In the genomic region with DNA sequence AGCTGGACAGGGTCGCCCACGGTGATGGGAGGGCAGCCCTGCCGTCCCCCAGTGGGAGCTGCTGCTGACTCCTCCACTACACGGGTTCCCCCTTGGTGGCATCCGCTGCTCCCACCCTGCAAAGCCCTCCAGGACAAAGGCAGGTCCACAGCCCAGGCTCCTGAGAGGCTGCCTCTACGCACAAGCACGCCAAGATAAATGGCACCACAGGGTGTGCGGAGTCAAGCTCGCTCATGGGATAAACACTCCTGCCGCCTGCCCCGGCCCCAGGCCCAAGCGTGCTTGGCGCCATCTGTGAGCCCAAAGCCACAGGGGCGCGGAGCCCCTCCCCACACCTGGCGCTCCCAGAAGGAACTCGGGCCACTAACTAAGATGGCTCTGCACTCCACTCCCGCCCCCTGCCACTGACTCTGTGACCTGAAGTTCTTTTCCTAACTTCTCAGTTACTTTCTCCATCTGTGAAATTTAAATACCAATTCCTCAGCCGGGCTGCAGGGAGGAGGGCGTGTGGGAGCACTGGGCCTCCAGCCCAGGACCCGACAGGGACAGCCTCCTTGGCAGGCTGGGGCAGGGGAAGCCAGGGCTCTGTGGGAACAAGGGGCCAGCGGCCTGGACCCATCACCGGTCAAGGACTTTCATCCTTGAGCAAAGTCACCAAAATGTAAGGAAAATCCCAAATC, we compare ENCODE assay signal across 8 cellular contexts. TPM values are rescaled to one million over a fixed set of nuclear protein-coding genes. Genes with fewer than 3 reads are reported as not detected.
DNase-seq lines count a peak whose midpoint lies in the region; ATAC-seq, FAIRE-seq and TF ChIP-seq lines count a peak whose summit lies in the region.

No MANE protein-coding gene starts in this region.

- no peak for FAIRE-seq in K562 (lab: Jason Lieb, UNC)

- no peaks in the 10 kb centered on the region for H3K27me3 ChIP-seq in K562 (ENCODE audit: control insufficient read depth in 2 of 2, insufficient read depth in 2 of 2, low read length in 2 of 2)
- no peaks in the 10 kb centered on the region for H3K27me3 ChIP-seq in transverse colon

- peaks cover 42% of the 10 kb centered on the region for H3K36me3 Mint-ChIP-seq in activated CD4-positive, alpha-beta T cell treated with anti-CD3 and anti-CD28 coated beads, Interleukin-2, amount 10 ng/mL, durations not matched to agents 24 days and 14 days (ENCODE audit: low read depth)
- peaks cover 18% of the 10 kb centered on the region for H3K36me3 Mint-ChIP-seq in memory B cell

- no TSS peak for BruUV-seq in K562 (replicated peaks; lab: Mats Ljungman, UMichigan)

- peak overlapping the region; percentile 76 for H3K4me3 Mint-ChIP-seq in activated CD4-positive, alpha-beta T cell treated with anti-CD3 and anti-CD28 coated beads, Interleukin-2, amount 10 ng/mL, durations not matched to agents 24 days and 14 days
- H3K4me3 Mint-ChIP-seq in memory B cell = peak overlapping the region; percentile 63

- CTCF ChIA-PET in K562 (lab: Yijun Ruan, JAX; ENCODE audit: low intra/inter-chr PET ratio) = no interaction called here

- H3K4me2 ChIP-seq in K562 (ENCODE audit: insufficient read depth, low read length) = no peak overlapping the region

- 0 out of 3 replicates have a peak overlapping the region, but pooled peaks have one; percentile 39 for H3K27ac ChIP-seq in K562 (ENCODE audit: extremely low read depth, low read depth, low read length)
- peak overlapping the region; percentile 93 to 96 (median 94) for H3K27ac ChIP-seq in transverse colon

- H3K4me3 ChIP-seq in K562 (no peak overlapping the region), transverse colon (peak overlapping the region in 1 of 4 donors; percentile 20)

- TF ChIP-seq POLR2A in K562 (conservative IDR thresholded peaks at IDR 0.05) = no peak
- no peak for TF ChIP-seq POLR2A in transverse colon (IDR thresholded peaks at IDR 0.05)

- H3K9me1 ChIP-seq in K562 (ENCODE audit: control insufficient read depth, insufficient read depth, low read length) = peaks cover 3% of the 10 kb centered on the region

- no peak for DNase-seq in activated CD4-positive, alpha-beta T cell treated with anti-CD3 and anti-CD28 coated beads, Interleukin-2, amount 10 ng/mL, durations not matched to agents 24 days and 14 days
- DNase-seq in activated CD4-positive, alpha-beta T cell treated with anti-CD3 and anti-CD28 coated beads for 1 hour = no peak
- DNase-seq in K562 (ENCODE audit: extremely low read depth in 1 of 4, low spot score in 3 of 4) = no peak
- no peak for DNase-seq in memory B cell (ENCODE audit: low spot score in 2 of 2)
- no peak for DNase-seq in transverse colon

- peak overlapping the region; percentile 95 for H3K27ac Mint-ChIP-seq in activated CD4-positive, alpha-beta T cell treated with anti-CD3 and anti-CD28 coated beads, Interleukin-2, amount 10 ng/mL, durations not matched to agents 24 days and 14 days
- H3K27ac Mint-ChIP-seq in memory B cell = peak overlapping the region; percentile 94

- H3K27me3 Mint-ChIP-seq in activated CD4-positive, alpha-beta T cell treated with anti-CD3 and anti-CD28 coated beads, Interleukin-2, amount 10 ng/mL, durations not matched to agents 24 days and 14 days = no peaks in the 10 kb centered on the region
- no peaks in the 10 kb centered on the region for H3K27me3 Mint-ChIP-seq in memory B cell

- H3K79me2 ChIP-seq in K562 (ENCODE audit: control insufficient read depth, insufficient read depth, low read length) = peaks cover 67% of the 10 kb centered on the region

- POLR2A ChIA-PET in K562 (lab: Yijun Ruan, JAX) = interaction anchor here (0.6 to 9.6 kb wide), 5 partner anchors 10 to 681 kb away, joined by 3 to 109 read pairs (median 4); a partner anchor contains a TSS

- H4K20me1 ChIP-seq in K562 (replicated peaks; ENCODE audit: control insufficient read depth, insufficient read depth, low read length) = 0 out of 2 replicates have a peak, but pooled peaks cover 3% of the 10 kb centered on the region

- ATAC-seq in K562 = no peak
- ATAC-seq in memory B cell (ENCODE audit: low read depth) = no peak
- ATAC-seq in HG03378 (IDR thresholded peaks at IDR 0.05; ENCODE audit: unreplicated experiment) = no peak
- ATAC-seq in HG02678 (IDR thresholded peaks at IDR 0.05; ENCODE audit: unreplicated experiment) = no peak
- no peak for ATAC-seq in HG02885 (IDR thresholded peaks at IDR 0.05; ENCODE audit: poor library complexity, unreplicated experiment)

- H2AFZ ChIP-seq in K562 (ENCODE audit: low read depth, low read length) = no peak overlapping the region

- TF ChIP-seq RAD21 in K562 (CRISPR knock-in tag; conservative IDR thresholded peaks at IDR 0.05 in 1 of 2, IDR thresholded peaks at IDR 0.05 in 1 of 2) = no peak

- intact Hi-C loops in activated CD4-positive, alpha-beta T cell treated with anti-CD3 and anti-CD28 coated beads, Interleukin-2, amount 10 ng/mL, durations not matched to agents 24 days and 14 days (cut with micrococcal nuclease) = loop anchor here (1.0 to 2.0 kb wide), 2 partner anchors 13 to 15 kb away; a partner anchor contains a TSS
- intact Hi-C loops in K562 (cut with micrococcal nuclease) (no loop called here), transverse colon (cut with DNase I; ENCODE audit: low total_unique reads) (no loop called here)

- TF ChIP-seq EP300 in K562 (IDR thresholded peaks at IDR 0.05; ENCODE audit: low read length) (no peak), transverse colon (IDR thresholded peaks at IDR 0.05; ENCODE audit: low read depth) (no peak)

- H3K4me1 ChIP-seq in K562 (replicated peaks in 1 of 2; ENCODE audit: control insufficient read depth in 2 of 2, insufficient read depth in 2 of 2, low read length in 2 of 2) = peaks cover 15 to 46% of the 10 kb centered on the region in 2 experiments
- peaks cover 35 to 82% (median 50%) of the 10 kb centered on the region in 4 donors for H3K4me1 ChIP-seq in transverse colon

- H3K9me3 ChIP-seq in K562 (replicated peaks; ENCODE audit: control insufficient read depth, insufficient read depth, low read depth, low read length) (no peaks in the 10 kb centered on the region), transverse colon (no peaks in the 10 kb centered on the region)

- H3K9ac ChIP-seq in K562 (ENCODE audit: insufficient read depth in 1 of 2, low read depth in 2 of 2, low read length in 2 of 2) = peak overlapping the region in 1 of 2 experiments; percentile 86; a peak in 2 of 4 replicates

- 93% methylated on average over 20 of the region's 23 CpGs for WGBS in K562 (ENCODE audit: insufficient coverage, low coverage, missing lambda C conversion rate)
- 70% methylated on average over 14 of the region's 23 CpGs; no CpG with 5 or more reads in 1 of the 2 donors for WGBS in transverse colon (ENCODE audit: low coverage in 1 of 2), 2 donors

- peaks cover 76% of the 10 kb centered on the region for H3K4me1 Mint-ChIP-seq in activated CD4-positive, alpha-beta T cell treated with anti-CD3 and anti-CD28 coated beads, Interleukin-2, amount 10 ng/mL, durations not matched to agents 24 days and 14 days
- H3K4me1 Mint-ChIP-seq in memory B cell = peaks cover 62% of the 10 kb centered on the region

- H3K36me3 ChIP-seq in K562 (ENCODE audit: control insufficient read depth, insufficient read depth, low read length) = peaks cover 37% of the 10 kb centered on the region; the same call in 2 of the 3 replicates
- no peaks in the 10 kb centered on the region for H3K36me3 ChIP-seq in transverse colon

- peaks cover 7% of the 10 kb centered on the region for H3K9me3 Mint-ChIP-seq in activated CD4-positive, alpha-beta T cell treated with anti-CD3 and anti-CD28 coated beads, Interleukin-2, amount 10 ng/mL, durations not matched to agents 24 days and 14 days
- H3K9me3 Mint-ChIP-seq in memory B cell = peaks cover 2% of the 10 kb centered on the region

- in situ Hi-C loops in K562 (cut with MboI) = no loop called here
- in situ Hi-C loops in transverse colon (cut with MboI; ENCODE audit: low pct_ligation_motif_present in 1 of 4, low pct_unique_long_range_greater_than_20kb in 1 of 4, low sequenced_read_pairs in 3 of 4) = no loop called here

- TF ChIP-seq CTCF in K562 (IDR thresholded peaks at IDR 0.05 in 2 of 3, conservative IDR thresholded peaks at IDR 0.05 in 1 of 3; ENCODE audit: insufficient read depth in 2 of 3, low read depth in 1 of 3, low read length in 3 of 3) (no peak), transverse colon (IDR thresholded peaks at IDR 0.05) (no peak)

RNA-seq across cellular contexts. Expression of a gene that starts 14.9 kb away (rescaled TPM):
- 93.0 and 101 TPM in 2 replicates for total RNA-seq in activated CD4-positive, alpha-beta T cell treated with anti-CD3 and anti-CD28 coated beads, Interleukin-2, amount 10 ng/mL, durations not matched to agents 24 days and 14 days
- total RNA-seq in K562 (2011; cell fraction: chromatin; rRNA removed; ENCODE audit: low replicate concordance) = 20.8 and 92.1 TPM in 2 replicates
- total RNA-seq in K562 (2011; cell fraction: nucleolus; rRNA removed) = 57.7 and 64.3 TPM in 2 replicates
- total RNA-seq in K562 (2011; cell fraction: nucleoplasm; rRNA removed) = 24.2 and 37.8 TPM in 2 replicates
- total RNA-seq in K562 (2014; rRNA removed) (39.1 and 40.0 TPM in 2 replicates), K562 (2014; rRNA removed; fragmentation: Illumina TruSeq; extraction: Trizol) (7.2 and 11.5 TPM in 2 replicates), K562 (2015; rRNA removed; fragmentation: Illumina TruSeq; extraction: Trizol) (12.7 and 12.9 TPM in 2 replicates), K562 (2021) (65.0 and 69.6 TPM in 2 replicates), transverse colon (100 to 1,000 TPM in 2 of 4 donors, 10 to 100 TPM in 2; 67.9 to 202 (median 116) TPM)
- polyA plus RNA-seq in K562 (2011; rRNA removed) (16.4 and 34.2 TPM in 2 replicates), K562 (2014; fragmentation: Illumina TruSeq; extraction: Trizol) (41.0 and 45.1 TPM in 2 replicates), K562 (2014; fragmentation: Nextera tagmentation; extraction: Ambion mirVana) (under 1 TPM; 0.46 to 0.59 TPM), K562 (2014; rRNA removed) (26.8 and 27.3 TPM in 2 replicates)
- polyA plus RNA-seq in K562 (2011; cell fraction: cytosol; rRNA removed) = 30.6 and 56.6 TPM in 2 replicates
- polyA plus RNA-seq in K562 (2011; cell fraction: nucleus; rRNA removed) = 30.2 and 48.9 TPM in 2 replicates
- polyA plus RNA-seq in K562 (2012) = 38.5 and 52.8 TPM in 2 replicates
- polyA minus RNA-seq in K562 (2011; rRNA and poly(A)+ RNA removed) = 26.8 and 39.2 TPM in 2 replicates
- 50.9 and 64.3 TPM in 2 replicates for polyA minus RNA-seq in K562 (2011; cell fraction: cytosol; rRNA and poly(A)+ RNA removed)
- polyA minus RNA-seq in K562 (2011; cell fraction: nucleus; rRNA and poly(A)+ RNA removed) = 17.4 and 22.8 TPM in 2 replicates

RNA-seq across cellular contexts. Expression of a gene that starts 19.1 kb away (rescaled TPM):
- 0.05 TPM in 2 replicates for total RNA-seq in activated CD4-positive, alpha-beta T cell treated with anti-CD3 and anti-CD28 coated beads, Interleukin-2, amount 10 ng/mL, durations not matched to agents 24 days and 14 days
- total RNA-seq in K562 (2011; cell fraction: chromatin; rRNA removed; ENCODE audit: low replicate concordance) = 19.1 and 64.6 TPM in 2 replicates
- 33.3 and 37.9 TPM in 2 replicates for total RNA-seq in K562 (2011; cell fraction: nucleolus; rRNA removed)
- 16.2 and 19.7 TPM in 2 replicates for total RNA-seq in K562 (2011; cell fraction: nucleoplasm; rRNA removed)
- 4.0 and 7.1 TPM in 2 replicates for total RNA-seq in K562 (2014; rRNA removed)
- total RNA-seq in K562 (2014; rRNA removed; fragmentation: Illumina TruSeq; extraction: Trizol) = 0.99 and 1.1 TPM in 2 replicates
- 2.1 and 2.5 TPM in 2 replicates for total RNA-seq in K562 (2015; rRNA removed; fragmentation: Illumina TruSeq; extraction: Trizol)
- 7.4 and 8.8 TPM in 2 replicates for total RNA-seq in K562 (2021)
- 2.2 and 3.6 TPM in 2 replicates for polyA plus RNA-seq in K562 (2011; rRNA removed)
- polyA plus RNA-seq in K562 (2011; cell fraction: cytosol; rRNA removed) = 2.0 and 4.5 TPM in 2 replicates
- polyA plus RNA-seq in K562 (2011; cell fraction: nucleus; rRNA removed) = 15.1 and 28.5 TPM in 2 replicates
- 4.7 and 6.3 TPM in 2 replicates for polyA plus RNA-seq in K562 (2012)
- polyA plus RNA-seq in K562 (2014; fragmentation: Illumina TruSeq; extraction: Trizol) = 1.8 and 4.6 TPM in 2 replicates
- under 1 TPM; 0.04 to 0.08 TPM for polyA plus RNA-seq in K562 (2014; fragmentation: Nextera tagmentation; extraction: Ambion mirVana)
- polyA plus RNA-seq in K562 (2014; rRNA removed) = 7.9 and 11.8 TPM in 2 replicates
- polyA minus RNA-seq in K562 (2011; rRNA and poly(A)+ RNA removed) = 2.1 and 3.0 TPM in 2 replicates
- 3.2 and 3.5 TPM in 2 replicates for polyA minus RNA-seq in K562 (2011; cell fraction: cytosol; rRNA and poly(A)+ RNA removed)
- 12.1 and 12.2 TPM in 2 replicates for polyA minus RNA-seq in K562 (2011; cell fraction: nucleus; rRNA and poly(A)+ RNA removed)
- 10 to 100 TPM; 32.6 to 82.3 (median 46.9) TPM for total RNA-seq in transverse colon

RNA-seq across cellular contexts. Expression of a gene that starts 53.2 kb away (rescaled TPM):
- 36.7 and 39.1 TPM in 2 replicates for total RNA-seq in activated CD4-positive, alpha-beta T cell treated with anti-CD3 and anti-CD28 coated beads, Interleukin-2, amount 10 ng/mL, durations not matched to agents 24 days and 14 days
- total RNA-seq in K562 (2011; cell fraction: chromatin; rRNA removed; ENCODE audit: low replicate concordance) = 33.3 and 80.8 TPM in 2 replicates
- total RNA-seq in K562 (2011; cell fraction: nucleolus; rRNA removed) = 78.7 and 86.4 TPM in 2 replicates
- total RNA-seq in K562 (2011; cell fraction: nucleoplasm; rRNA removed) = 51.5 and 54.8 TPM in 2 replicates
- total RNA-seq in K562 (2014; rRNA removed) = 24.3 and 29.4 TPM in 2 replicates
- 6.3 and 7.3 TPM in 2 replicates for total RNA-seq in K562 (2014; rRNA removed; fragmentation: Illumina TruSeq; extraction: Trizol)
- 12.3 and 15.0 TPM in 2 replicates for total RNA-seq in K562 (2015; rRNA removed; fragmentation: Illumina TruSeq; extraction: Trizol)
- 55.7 and 57.2 TPM in 2 replicates for total RNA-seq in K562 (2021)
- polyA plus RNA-seq in K562 (2011; rRNA removed) = 19.3 and 34.7 TPM in 2 replicates
- polyA plus RNA-seq in K562 (2011; cell fraction: cytosol; rRNA removed) = 22.5 and 54.7 TPM in 2 replicates
- 88.7 and 149 TPM in 2 replicates for polyA plus RNA-seq in K562 (2011; cell fraction: nucleus; rRNA removed)
- polyA plus RNA-seq in K562 (2012) = 41.1 and 44.4 TPM in 2 replicates
- polyA plus RNA-seq in K562 (2014; fragmentation: Illumina TruSeq; extraction: Trizol) = 42.7 and 48.3 TPM in 2 replicates
- polyA plus RNA-seq in K562 (2014; fragmentation: Nextera tagmentation; extraction: Ambion mirVana) = 1 to 10 TPM; 3.4 to 3.9 TPM
- 40.5 and 42.5 TPM in 2 replicates for polyA plus RNA-seq in K562 (2014; rRNA removed)
- 6.3 and 9.1 TPM in 2 replicates for polyA minus RNA-seq in K562 (2011; rRNA and poly(A)+ RNA removed)
- 24.1 and 29.2 TPM in 2 replicates for polyA minus RNA-seq in K562 (2011; cell fraction: cytosol; rRNA and poly(A)+ RNA removed)
- 19.9 and 21.0 TPM in 2 replicates for polyA minus RNA-seq in K562 (2011; cell fraction: nucleus; rRNA and poly(A)+ RNA removed)
- total RNA-seq in transverse colon = 10 to 100 TPM; 19.5 to 30.3 (median 25.4) TPM

RNA-seq across cellular contexts. Expression of a gene that starts 53.5 kb away (rescaled TPM):
- 22.5 and 23.1 TPM in 2 replicates for total RNA-seq in activated CD4-positive, alpha-beta T cell treated with anti-CD3 and anti-CD28 coated beads, Interleukin-2, amount 10 ng/mL, durations not matched to agents 24 days and 14 days
- total RNA-seq in K562 (2011; cell fraction: chromatin; rRNA removed; ENCODE audit: low replicate concordance) = 50.6 and 183 TPM in 2 replicates
- total RNA-seq in K562 (2011; cell fraction: nucleolus; rRNA removed) = 131 and 133 TPM in 2 replicates
- 70.0 and 70.2 TPM in 2 replicates for total RNA-seq in K562 (2011; cell fraction: nucleoplasm; rRNA removed)
- total RNA-seq in K562 (2014; rRNA removed) (22.2 and 22.4 TPM in 2 replicates), K562 (2014; rRNA removed; fragmentation: Illumina TruSeq; extraction: Trizol) (3.2 and 3.6 TPM in 2 replicates), K562 (2015; rRNA removed; fragmentation: Illumina TruSeq; extraction: Trizol) (6.2 and 7.7 TPM in 2 replicates), K562 (2021) (37.7 and 45.9 TPM in 2 replicates), transverse colon (10 to 100 TPM; 30.1 to 82.3 (median 46.4) TPM)
- polyA plus RNA-seq in K562 (2011; rRNA removed) (4.6 and 11.2 TPM in 2 replicates), K562 (2014; fragmentation: Illumina TruSeq; extraction: Trizol) (5.2 and 15.8 TPM in 2 replicates), K562 (2014; fragmentation: Nextera tagmentation; extraction: Ambion mirVana) (under 1 TPM; 0.25 to 0.53 TPM), K562 (2014; rRNA removed) (21.0 and 21.6 TPM in 2 replicates)
- 6.2 and 17.3 TPM in 2 replicates for polyA plus RNA-seq in K562 (2011; cell fraction: cytosol; rRNA removed)
- polyA plus RNA-seq in K562 (2011; cell fraction: nucleus; rRNA removed) = 42.8 and 78.0 TPM in 2 replicates
- 22.5 and 32.9 TPM in 2 replicates for polyA plus RNA-seq in K562 (2012)
- 5.7 and 7.2 TPM in 2 replicates for polyA minus RNA-seq in K562 (2011; rRNA and poly(A)+ RNA removed)
- 18.2 and 19.4 TPM in 2 replicates for polyA minus RNA-seq in K562 (2011; cell fraction: cytosol; rRNA and poly(A)+ RNA removed)
- polyA minus RNA-seq in K562 (2011; cell fraction: nucleus; rRNA and poly(A)+ RNA removed) = 45.1 and 49.8 TPM in 2 replicates
